In genomic region chr9:92293452-92294296, GRCh38 we compare ENCODE assay signal across 1 cellular context.
TF ChIP-seq lines count a peak whose summit lies in the region.

IARS1 (minus strand) TSS chr9:92293697; CDS start chr9:92289419, 4,278 bp downstream.

TF ChIP-seq in HepG2, 621 proteins besides CTCF, POLR2A, EP300 and RAD21 (continued from another document and continues in another):
- TF ChIP-seq MLXIP (CRISPR knock-in tag; IDR thresholded peaks at IDR 0.05; ENCODE audit: borderline replicate concordance): no peak
- peak; percentile 77; the same call in 1 of the 2 replicates for TF ChIP-seq ZNF567 (CRISPR knock-in tag; IDR thresholded peaks at IDR 0.05; ENCODE audit: borderline replicate concordance)
- peak; percentile 30; the same call in 1 of the 2 replicates for TF ChIP-seq ZNF121 (CRISPR knock-in tag; IDR thresholded peaks at IDR 0.05)
- TF ChIP-seq HDAC1 (CRISPR knock-in tag; IDR thresholded peaks at IDR 0.05): peak; percentile 99
- TF ChIP-seq, protein P1, sequence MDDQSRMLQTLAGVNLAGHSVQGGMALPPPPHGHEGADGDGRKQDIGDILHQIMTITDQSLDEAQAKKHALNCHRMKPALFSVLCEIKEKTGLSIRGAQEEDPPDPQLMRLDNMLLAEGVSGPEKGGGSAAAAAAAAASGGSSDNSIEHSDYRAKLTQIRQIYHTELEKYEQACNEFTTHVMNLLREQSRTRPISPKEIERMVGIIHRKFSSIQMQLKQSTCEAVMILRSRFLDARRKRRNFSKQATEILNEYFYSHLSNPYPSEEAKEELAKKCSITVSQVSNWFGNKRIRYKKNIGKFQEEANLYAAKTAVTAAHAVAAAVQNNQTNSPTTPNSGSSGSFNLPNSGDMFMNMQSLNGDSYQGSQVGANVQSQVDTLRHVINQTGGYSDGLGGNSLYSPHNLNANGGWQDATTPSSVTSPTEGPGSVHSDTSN (CRISPR knock-in tag; IDR thresholded peaks at IDR 0.05; ENCODE audit: borderline replicate concordance): no peak
- TF ChIP-seq SSRP1 (CRISPR knock-in tag; IDR thresholded peaks at IDR 0.05): no peak
- peak; percentile 9; the same call in 1 of the 2 replicates for TF ChIP-seq ZNF652 (CRISPR knock-in tag; IDR thresholded peaks at IDR 0.05; ENCODE audit: borderline replicate concordance, low read depth)
- TF ChIP-seq, protein P2, sequence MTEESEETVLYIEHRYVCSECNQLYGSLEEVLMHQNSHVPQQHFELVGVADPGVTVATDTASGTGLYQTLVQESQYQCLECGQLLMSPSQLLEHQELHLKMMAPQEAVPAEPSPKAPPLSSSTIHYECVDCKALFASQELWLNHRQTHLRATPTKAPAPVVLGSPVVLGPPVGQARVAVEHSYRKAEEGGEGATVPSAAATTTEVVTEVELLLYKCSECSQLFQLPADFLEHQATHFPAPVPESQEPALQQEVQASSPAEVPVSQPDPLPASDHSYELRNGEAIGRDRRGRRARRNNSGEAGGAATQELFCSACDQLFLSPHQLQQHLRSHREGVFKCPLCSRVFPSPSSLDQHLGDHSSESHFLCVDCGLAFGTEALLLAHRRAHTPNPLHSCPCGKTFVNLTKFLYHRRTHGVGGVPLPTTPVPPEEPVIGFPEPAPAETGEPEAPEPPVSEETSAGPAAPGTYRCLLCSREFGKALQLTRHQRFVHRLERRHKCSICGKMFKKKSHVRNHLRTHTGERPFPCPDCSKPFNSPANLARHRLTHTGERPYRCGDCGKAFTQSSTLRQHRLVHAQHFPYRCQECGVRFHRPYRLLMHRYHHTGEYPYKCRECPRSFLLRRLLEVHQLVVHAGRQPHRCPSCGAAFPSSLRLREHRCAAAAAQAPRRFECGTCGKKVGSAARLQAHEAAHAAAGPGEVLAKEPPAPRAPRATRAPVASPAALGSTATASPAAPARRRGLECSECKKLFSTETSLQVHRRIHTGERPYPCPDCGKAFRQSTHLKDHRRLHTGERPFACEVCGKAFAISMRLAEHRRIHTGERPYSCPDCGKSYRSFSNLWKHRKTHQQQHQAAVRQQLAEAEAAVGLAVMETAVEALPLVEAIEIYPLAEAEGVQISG (CRISPR knock-in tag; IDR thresholded peaks at IDR 0.05): peak; percentile 88
- TF ChIP-seq FOXP4 (CRISPR knock-in tag; IDR thresholded peaks at IDR 0.05): peak; percentile 75
- TF ChIP-seq ZNF225 (CRISPR knock-in tag; IDR thresholded peaks at IDR 0.05): peak; percentile 89
- TF ChIP-seq ZNF780A (CRISPR knock-in tag; IDR thresholded peaks at IDR 0.05): peak; percentile 85; the same call in 1 of the 2 replicates
- TF ChIP-seq SMARCE1 (IDR thresholded peaks at IDR 0.05; ENCODE audit: borderline replicate concordance): no peak
- peak; percentile 96 for TF ChIP-seq ATF7-NPFF (CRISPR knock-in tag; IDR thresholded peaks at IDR 0.05; ENCODE audit: low read depth)
- TF ChIP-seq ZFAT (CRISPR knock-in tag; conservative IDR thresholded peaks at IDR 0.05): peak; percentile 89; the same call in 1 of the 2 replicates
- TF ChIP-seq ZNF24 (IDR thresholded peaks at IDR 0.05): no peak; the same call in 1 of the 2 replicates
- no peak for TF ChIP-seq TRIM24 (CRISPR knock-in tag; IDR thresholded peaks at IDR 0.05)
- TF ChIP-seq, protein P3, sequence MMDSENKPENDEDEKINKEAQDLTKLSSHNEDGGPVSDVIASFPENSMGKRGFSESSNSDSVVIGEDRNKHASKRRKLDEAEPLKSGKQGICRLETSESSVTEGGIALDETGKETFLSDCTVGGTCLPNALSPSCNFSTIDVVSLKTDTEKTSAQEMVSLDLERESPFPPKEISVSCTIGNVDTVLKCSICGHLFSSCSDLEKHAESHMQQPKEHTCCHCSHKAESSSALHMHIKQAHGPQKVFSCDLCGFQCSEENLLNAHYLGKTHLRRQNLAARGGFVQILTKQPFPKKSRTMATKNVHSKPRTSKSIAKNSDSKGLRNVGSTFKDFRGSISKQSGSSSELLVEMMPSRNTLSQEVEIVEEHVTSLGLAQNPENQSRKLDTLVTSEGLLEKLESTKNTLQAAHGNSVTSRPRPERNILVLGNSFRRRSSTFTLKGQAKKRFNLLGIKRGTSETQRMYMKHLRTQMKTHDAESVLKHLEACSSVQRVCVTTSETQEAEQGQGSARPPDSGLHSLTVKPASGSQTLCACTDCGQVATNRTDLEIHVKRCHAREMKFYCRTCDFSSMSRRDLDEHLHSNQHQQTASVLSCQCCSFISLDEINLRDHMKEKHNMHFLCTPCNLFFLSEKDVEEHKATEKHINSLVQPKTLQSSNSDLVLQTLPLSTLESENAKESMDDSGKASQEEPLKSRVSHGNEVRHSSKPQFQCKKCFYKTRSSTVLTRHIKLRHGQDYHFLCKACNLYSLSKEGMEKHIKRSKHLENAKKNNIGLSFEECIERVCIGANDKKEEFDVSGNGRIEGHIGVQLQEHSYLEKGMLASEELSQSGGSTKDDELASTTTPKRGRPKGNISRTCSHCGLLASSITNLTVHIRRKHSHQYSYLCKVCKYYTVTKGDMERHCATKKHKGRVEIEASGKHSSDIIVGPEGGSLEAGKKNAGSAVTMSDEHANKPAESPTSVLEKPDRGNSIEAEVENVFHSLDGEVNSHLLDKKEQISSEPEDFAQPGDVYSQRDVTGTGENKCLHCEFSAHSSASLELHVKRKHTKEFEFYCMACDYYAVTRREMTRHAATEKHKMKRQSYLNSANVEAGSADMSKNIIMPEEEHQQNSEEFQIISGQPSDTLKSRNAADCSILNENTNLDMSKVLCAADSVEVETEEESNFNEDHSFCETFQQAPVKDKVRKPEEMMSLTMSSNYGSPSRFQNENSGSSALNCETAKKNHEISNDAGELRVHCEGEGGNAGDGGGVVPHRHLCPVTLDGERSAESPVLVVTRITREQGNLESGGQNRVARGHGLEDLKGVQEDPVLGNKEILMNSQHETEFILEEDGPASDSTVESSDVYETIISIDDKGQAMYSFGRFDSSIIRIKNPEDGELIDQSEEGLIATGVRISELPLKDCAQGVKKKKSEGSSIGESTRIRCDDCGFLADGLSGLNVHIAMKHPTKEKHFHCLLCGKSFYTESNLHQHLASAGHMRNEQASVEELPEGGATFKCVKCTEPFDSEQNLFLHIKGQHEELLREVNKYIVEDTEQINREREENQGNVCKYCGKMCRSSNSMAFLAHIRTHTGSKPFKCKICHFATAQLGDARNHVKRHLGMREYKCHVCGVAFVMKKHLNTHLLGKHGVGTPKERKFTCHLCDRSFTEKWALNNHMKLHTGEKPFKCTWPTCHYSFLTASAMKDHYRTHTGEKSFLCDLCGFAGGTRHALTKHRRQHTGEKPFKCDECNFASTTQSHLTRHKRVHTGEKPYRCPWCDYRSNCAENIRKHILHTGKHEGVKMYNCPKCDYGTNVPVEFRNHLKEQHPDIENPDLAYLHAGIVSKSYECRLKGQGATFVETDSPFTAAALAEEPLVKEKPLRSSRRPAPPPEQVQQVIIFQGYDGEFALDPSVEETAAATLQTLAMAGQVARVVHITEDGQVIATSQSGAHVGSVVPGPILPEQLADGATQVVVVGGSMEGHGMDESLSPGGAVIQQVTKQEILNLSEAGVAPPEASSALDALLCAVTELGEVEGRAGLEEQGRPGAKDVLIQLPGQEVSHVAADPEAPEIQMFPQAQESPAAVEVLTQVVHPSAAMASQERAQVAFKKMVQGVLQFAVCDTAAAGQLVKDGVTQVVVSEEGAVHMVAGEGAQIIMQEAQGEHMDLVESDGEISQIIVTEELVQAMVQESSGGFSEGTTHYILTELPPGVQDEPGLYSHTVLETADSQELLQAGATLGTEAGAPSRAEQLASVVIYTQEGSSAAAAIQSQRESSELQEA (CRISPR knock-in tag; IDR thresholded peaks at IDR 0.05; ENCODE audit: not compliant biosample characterization): no peak
- no peak for TF ChIP-seq GABPA (IDR thresholded peaks at IDR 0.05; ENCODE audit: low read depth, low read length)
- TF ChIP-seq GABPA (CRISPR knock-in tag; IDR thresholded peaks at IDR 0.05; ENCODE audit: low read depth): peak; percentile 72; the same call in 1 of the 2 replicates
- TF ChIP-seq, protein P4, sequence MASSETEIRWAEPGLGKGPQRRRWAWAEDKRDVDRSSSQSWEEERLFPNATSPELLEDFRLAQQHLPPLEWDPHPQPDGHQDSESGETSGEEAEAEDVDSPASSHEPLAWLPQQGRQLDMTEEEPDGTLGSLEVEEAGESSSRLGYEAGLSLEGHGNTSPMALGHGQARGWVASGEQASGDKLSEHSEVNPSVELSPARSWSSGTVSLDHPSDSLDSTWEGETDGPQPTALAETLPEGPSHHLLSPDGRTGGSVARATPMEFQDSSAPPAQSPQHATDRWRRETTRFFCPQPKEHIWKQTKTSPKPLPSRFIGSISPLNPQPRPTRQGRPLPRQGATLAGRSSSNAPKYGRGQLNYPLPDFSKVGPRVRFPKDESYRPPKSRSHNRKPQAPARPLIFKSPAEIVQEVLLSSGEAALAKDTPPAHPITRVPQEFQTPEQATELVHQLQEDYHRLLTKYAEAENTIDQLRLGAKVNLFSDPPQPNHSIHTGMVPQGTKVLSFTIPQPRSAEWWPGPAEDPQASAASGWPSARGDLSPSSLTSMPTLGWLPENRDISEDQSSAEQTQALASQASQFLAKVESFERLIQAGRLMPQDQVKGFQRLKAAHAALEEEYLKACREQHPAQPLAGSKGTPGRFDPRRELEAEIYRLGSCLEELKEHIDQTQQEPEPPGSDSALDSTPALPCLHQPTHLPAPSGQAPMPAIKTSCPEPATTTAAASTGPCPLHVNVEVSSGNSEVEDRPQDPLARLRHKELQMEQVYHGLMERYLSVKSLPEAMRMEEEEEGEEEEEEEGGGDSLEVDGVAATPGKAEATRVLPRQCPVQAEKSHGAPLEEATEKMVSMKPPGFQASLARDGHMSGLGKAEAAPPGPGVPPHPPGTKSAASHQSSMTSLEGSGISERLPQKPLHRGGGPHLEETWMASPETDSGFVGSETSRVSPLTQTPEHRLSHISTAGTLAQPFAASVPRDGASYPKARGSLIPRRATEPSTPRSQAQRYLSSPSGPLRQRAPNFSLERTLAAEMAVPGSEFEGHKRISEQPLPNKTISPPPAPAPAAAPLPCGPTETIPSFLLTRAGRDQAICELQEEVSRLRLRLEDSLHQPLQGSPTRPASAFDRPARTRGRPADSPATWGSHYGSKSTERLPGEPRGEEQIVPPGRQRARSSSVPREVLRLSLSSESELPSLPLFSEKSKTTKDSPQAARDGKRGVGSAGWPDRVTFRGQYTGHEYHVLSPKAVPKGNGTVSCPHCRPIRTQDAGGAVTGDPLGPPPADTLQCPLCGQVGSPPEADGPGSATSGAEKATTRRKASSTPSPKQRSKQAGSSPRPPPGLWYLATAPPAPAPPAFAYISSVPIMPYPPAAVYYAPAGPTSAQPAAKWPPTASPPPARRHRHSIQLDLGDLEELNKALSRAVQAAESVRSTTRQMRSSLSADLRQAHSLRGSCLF (CRISPR knock-in tag; IDR thresholded peaks at IDR 0.05; ENCODE audit: borderline replicate concordance): no peak; the same call in 1 of the 2 replicates
- no peak for TF ChIP-seq ZNF101 (CRISPR knock-in tag; IDR thresholded peaks at IDR 0.05; ENCODE audit: borderline replicate concordance, low read depth)
- TF ChIP-seq ZNF703 (CRISPR knock-in tag; IDR thresholded peaks at IDR 0.05; ENCODE audit: borderline replicate concordance): 0 out of 2 replicates have a peak, but pooled peaks have one; percentile 68
- peak; percentile 44; the same call in 1 of the 2 replicates for TF ChIP-seq ZNF136 (CRISPR knock-in tag; IDR thresholded peaks at IDR 0.05; ENCODE audit: low read depth)
- no peak for TF ChIP-seq ZNF570 (CRISPR knock-in tag; IDR thresholded peaks at IDR 0.05; ENCODE audit: borderline replicate concordance)
- peak; percentile 100 for TF ChIP-seq MYC (CRISPR knock-in tag; IDR thresholded peaks at IDR 0.05; ENCODE audit: borderline replicate concordance)
- TF ChIP-seq, protein P5, sequence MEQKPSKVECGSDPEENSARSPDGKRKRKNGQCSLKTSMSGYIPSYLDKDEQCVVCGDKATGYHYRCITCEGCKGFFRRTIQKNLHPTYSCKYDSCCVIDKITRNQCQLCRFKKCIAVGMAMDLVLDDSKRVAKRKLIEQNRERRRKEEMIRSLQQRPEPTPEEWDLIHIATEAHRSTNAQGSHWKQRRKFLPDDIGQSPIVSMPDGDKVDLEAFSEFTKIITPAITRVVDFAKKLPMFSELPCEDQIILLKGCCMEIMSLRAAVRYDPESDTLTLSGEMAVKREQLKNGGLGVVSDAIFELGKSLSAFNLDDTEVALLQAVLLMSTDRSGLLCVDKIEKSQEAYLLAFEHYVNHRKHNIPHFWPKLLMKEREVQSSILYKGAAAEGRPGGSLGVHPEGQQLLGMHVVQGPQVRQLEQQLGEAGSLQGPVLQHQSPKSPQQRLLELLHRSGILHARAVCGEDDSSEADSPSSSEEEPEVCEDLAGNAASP (CRISPR knock-in tag; IDR thresholded peaks at IDR 0.05; ENCODE audit: borderline replicate concordance): peak; percentile 63; the same call in 1 of the 2 replicates
- no peak for TF ChIP-seq CENPX (CRISPR knock-in tag; IDR thresholded peaks at IDR 0.05)
- TF ChIP-seq ATF7 (IDR thresholded peaks at IDR 0.05): peak; percentile 59
- TF ChIP-seq ATF7 (CRISPR knock-in tag; IDR thresholded peaks at IDR 0.05): peak; percentile 81
- no peak for TF ChIP-seq CBX2 (IDR thresholded peaks at IDR 0.05; ENCODE audit: low read depth, low read length)
- TF ChIP-seq CBX2 (CRISPR knock-in tag; IDR thresholded peaks at IDR 0.05; ENCODE audit: low read depth): peak; percentile 79; the same call in 1 of the 2 replicates
- TF ChIP-seq MATR3 (CRISPR knock-in tag; IDR thresholded peaks at IDR 0.05): no peak
- peak; percentile 89; the same call in 1 of the 2 replicates for TF ChIP-seq ZNF598 (CRISPR knock-in tag; IDR thresholded peaks at IDR 0.05; ENCODE audit: borderline replicate concordance)
